9 cellular contexts compared by ENCODE assay signal in the genomic region with DNA sequence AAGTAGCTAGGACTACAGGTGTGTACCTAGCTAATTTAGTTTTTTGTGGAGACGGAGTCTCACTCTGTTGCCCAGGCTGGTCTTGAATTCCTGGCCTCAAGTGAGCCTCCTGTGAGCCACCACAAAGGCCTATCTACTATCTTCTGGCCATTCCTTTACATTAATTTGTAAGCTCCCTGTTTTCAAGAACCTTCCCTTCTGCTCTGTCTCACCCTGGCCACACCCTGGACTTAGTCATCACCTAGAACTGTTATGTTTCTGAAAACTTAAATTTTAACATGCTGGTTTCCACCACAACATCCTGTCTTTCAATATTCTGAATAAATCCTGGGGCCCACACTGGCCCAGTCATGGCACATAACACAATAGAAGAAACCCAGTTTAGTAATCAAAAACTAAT. TPM values are rescaled to one million over a fixed set of nuclear protein-coding genes. Genes with fewer than 3 reads are reported as not detected.
DNase-seq lines count a peak whose midpoint lies in the region; ATAC-seq, FAIRE-seq and TF ChIP-seq lines count a peak whose summit lies in the region.
"Had no signal": no experiment of that assay in that cellular context is flagged by ENCODE, and none has a peak within 500 bp of the region (broad histone marks: within the 10 kb centered on the region; RNA-seq: fewer than 3 reads in every experiment).

No MANE protein-coding gene starts in this region.

- peak overlapping the region; percentile 50 for H3K4me3 Mint-ChIP-seq in CD8-positive, alpha-beta T cell
- H3K4me3 Mint-ChIP-seq in astrocyte (ENCODE audit: unreplicated experiment) = no peak overlapping the region

- no peaks in the 10 kb centered on the region for H3K27me3 Mint-ChIP-seq in CD8-positive, alpha-beta T cell (ENCODE audit: low read depth)
- H3K27me3 Mint-ChIP-seq in astrocyte (ENCODE audit: low read depth, unreplicated experiment) = peaks cover 3% of the 10 kb centered on the region

- no peaks in the 10 kb centered on the region for H3K9me3 ChIP-seq in CD8-positive, alpha-beta T cell (ENCODE audit: low read length)
- H3K9me3 ChIP-seq in astrocyte (ENCODE audit: insufficient read depth, low read depth, low read length) = no peaks in the 10 kb centered on the region

- peaks cover under 1% of the 10 kb centered on the region for H3K79me2 ChIP-seq in astrocyte (ENCODE audit: insufficient read depth, low read length)

- peaks cover 1% of the 10 kb centered on the region for H3K36me3 Mint-ChIP-seq in CD8-positive, alpha-beta T cell
- peaks cover 2% of the 10 kb centered on the region for H3K36me3 Mint-ChIP-seq in astrocyte (ENCODE audit: low read depth, unreplicated experiment)

- H3K36me3 ChIP-seq in CD8-positive, alpha-beta T cell (ENCODE audit: insufficient read depth, low read length) = no peaks in the 10 kb centered on the region
- no peaks in the 10 kb centered on the region for H3K36me3 ChIP-seq in astrocyte (ENCODE audit: insufficient read depth, low read length)

- peaks cover 78% of the 10 kb centered on the region for H3K4me1 ChIP-seq in CD8-positive, alpha-beta T cell (ENCODE audit: insufficient read depth, low read length)
- peaks cover 9% of the 10 kb centered on the region for H3K4me1 ChIP-seq in astrocyte (ENCODE audit: insufficient read depth, low read length)

- POLR2A ChIA-PET in CD8-positive, alpha-beta T cell (lab: Charles Lee) = interaction anchor here (0.6 to 5.5 kb wide), 14 partner anchors 9 to 137 kb away, joined by 3 to 36 read pairs (median 4); partner anchors contain the start of genes ARHGAP30, NDUFS2, PPOX and TOMM40L

- no peaks in the 10 kb centered on the region for H3K27me3 ChIP-seq in CD8-positive, alpha-beta T cell (ENCODE audit: insufficient read depth, low read length)
- H3K27me3 ChIP-seq in astrocyte (ENCODE audit: insufficient read depth, low read length) = no peaks in the 10 kb centered on the region

- H3K4me1 Mint-ChIP-seq in CD8-positive, alpha-beta T cell (ENCODE audit: low read depth) = peaks cover 80% of the 10 kb centered on the region
- H3K4me1 Mint-ChIP-seq in astrocyte (ENCODE audit: low read depth, unreplicated experiment) = peaks cover 17% of the 10 kb centered on the region

- FAIRE-seq in RCC 7860 (lab: Jason Lieb, UNC) = peak; percentile 59
- FAIRE-seq in astrocyte (lab: Jason Lieb, UNC) = no peak
- FAIRE-seq: endometrium had no signal

- peak overlapping the region; percentile 23 for H2AFZ ChIP-seq in astrocyte (ENCODE audit: low read depth, low read length)

- H3K4me3 ChIP-seq in CD8-positive, alpha-beta T cell (ENCODE audit: low read depth, low read length) = peak overlapping the region; percentile 34
- no peak overlapping the region for H3K4me3 ChIP-seq in astrocyte (ENCODE audit: insufficient read depth, low read depth, low read length)

- no peaks in the 10 kb centered on the region for H3K9me3 Mint-ChIP-seq in CD8-positive, alpha-beta T cell
- H3K9me3 Mint-ChIP-seq in astrocyte (ENCODE audit: unreplicated experiment) = peaks cover 2% of the 10 kb centered on the region

- ATAC-seq in CD8-positive, alpha-beta T cell = peak; percentile 45
- ATAC-seq in GM21825 (IDR thresholded peaks at IDR 0.05; ENCODE audit: unreplicated experiment) = peak; percentile 48

- peak in 6 of 7 experiments; percentile 41 to 74 (median 58) for DNase-seq in CD8-positive, alpha-beta T cell
- DNase-seq in RCC 7860 (ENCODE audit: low spot score) (peak; percentile 71), astrocyte (ENCODE audit: low read depth) (peak; percentile 33), COLO829 (ENCODE audit: low spot score) (no peak), NCI-H128 (lab: John Stamatoyannopoulos, UW; ENCODE audit: unreplicated experiment) (no peak), pons (ENCODE audit: low spot score) (no peak)
- DNase-seq in stimulated activated CD4-positive, alpha-beta T cell treated with anti-CD3 and anti-CD28 coated beads, Interleukin-2, amount 100 ng/mL, for 24 hours = peak; percentile 64 to 71

- CTCF ChIA-PET in CD8-positive, alpha-beta T cell (lab: Charles Lee) = interaction anchor here (0.8 to 5.8 kb wide), 10 partner anchors 9 to 44 kb away, joined by 3 to 71 read pairs (median 4); partner anchors contain the start of genes ADAMTS4, NDUFS2, PPOX and TOMM40L

- H3K9ac ChIP-seq in astrocyte (ENCODE audit: low read length) = no peak overlapping the region

- no peaks in the 10 kb centered on the region for H4K20me1 ChIP-seq in astrocyte (ENCODE audit: insufficient read depth, low read length)

- no peak for TF ChIP-seq CTCF in CD8-positive, alpha-beta T cell (IDR thresholded peaks at IDR 0.05)
- no peak for TF ChIP-seq CTCF in astrocyte (IDR thresholded peaks at IDR 0.05; ENCODE audit: insufficient read depth, low read depth, low read length)

- peak overlapping the region; percentile 74 for H3K27ac ChIP-seq in CD8-positive, alpha-beta T cell (ENCODE audit: low read depth, low read length)
- peak overlapping the region; percentile 1 for H3K27ac ChIP-seq in astrocyte (ENCODE audit: low read depth, low read length)

- intact Hi-C loops in CD8-positive, alpha-beta T cell (cut with DNase I, micrococcal nuclease) = no loop called here

- H3K27ac Mint-ChIP-seq in CD8-positive, alpha-beta T cell = peak overlapping the region; percentile 94
- no peak overlapping the region for H3K27ac Mint-ChIP-seq in astrocyte (ENCODE audit: unreplicated experiment)

- H3K4me2 ChIP-seq in astrocyte (ENCODE audit: low read length) = peak overlapping the region; percentile 40

RNA-seq across cellular contexts. Expression of gene B4GALT3, which starts 4.9 kb away (rescaled TPM):
- 10 to 100 TPM; 33.8 to 36.4 TPM for total RNA-seq in CD8-positive, alpha-beta T cell
- 39.6 and 40.4 TPM in 2 replicates for total RNA-seq in astrocyte

RNA-seq across cellular contexts. Expression of gene PPOX, which starts 16.0 kb away (rescaled TPM):
- 10 to 100 TPM; 18.5 to 19.8 TPM for total RNA-seq in CD8-positive, alpha-beta T cell
- 17.0 and 20.0 TPM in 2 replicates for total RNA-seq in astrocyte

RNA-seq across cellular contexts. Expression of gene ADAMTS4, which starts 16.6 kb away (rescaled TPM):
- under 1 TPM; 0.22 to 0.56 TPM for total RNA-seq in CD8-positive, alpha-beta T cell
- total RNA-seq in astrocyte = 2.7 and 5.1 TPM in 2 replicates

RNA-seq across cellular contexts. Expression of gene NDUFS2, which starts 20.0 kb away (rescaled TPM):
- total RNA-seq in CD8-positive, alpha-beta T cell = 10 to 100 TPM; 53.0 to 63.4 TPM
- total RNA-seq in astrocyte = 59.9 and 69.0 TPM in 2 replicates

RNA-seq across cellular contexts. Expression of gene USP21, which starts 22.9 kb away (rescaled TPM):
- total RNA-seq in CD8-positive, alpha-beta T cell = 10 to 100 TPM; 34.8 to 38.1 TPM
- 14.4 and 19.2 TPM in 2 replicates for total RNA-seq in astrocyte

Comparison
In these comparisons a context has a peak if more than half of its experiments do, and no peak if none do; other contexts are left out.
1. DNase-seq: peak in CD8-positive, alpha-beta T cell (6 of 7), RCC 7860 (single experiment), astrocyte (single experiment) and stimulated activated CD4-positive, alpha-beta T cell treated with anti-CD3 and anti-CD28 coated beads, Interleukin-2, amount 100 ng/mL, for 24 hours (2 of 2); none in COLO829 (single experiment), NCI-H128 (single experiment) and pons (single experiment).